In genomic region chr10:1094112-1095057, GRCh38 we compare ENCODE assay signal across 12 cellular contexts. TPM values are rescaled to one million over a fixed set of nuclear protein-coding genes. Genes with fewer than 3 reads are reported as not detected.
DNase-seq lines count a peak whose midpoint lies in the region; ATAC-seq, FAIRE-seq and TF ChIP-seq lines count a peak whose summit lies in the region.
"Had no signal": no experiment of that assay in that cellular context is flagged by ENCODE, and none has a peak within 500 bp of the region (broad histone marks: within the 10 kb centered on the region; RNA-seq: fewer than 3 reads in every experiment).

No MANE protein-coding gene starts in this region.

- POLR2A ChIA-PET in activated CD4-positive, alpha-beta T cell treated with anti-CD3 and anti-CD28 coated beads for 36 hours (lab: Charles Lee): no interaction called here

- H3K27me3 Mint-ChIP-seq in activated CD4-positive, alpha-beta T cell treated with anti-CD3 and anti-CD28 coated beads for 36 hours: no peaks in the 10 kb centered on the region

- H3K36me3 ChIP-seq in bronchial epithelial cell (ENCODE audit: control insufficient read depth, insufficient read depth, low read length): peaks cover 22% of the 10 kb centered on the region
- H3K36me3 ChIP-seq: uterus had no signal

- no peak overlapping the region for H3K4me3 ChIP-seq in bronchial epithelial cell (ENCODE audit: low read depth, low read length)
- H3K4me3 ChIP-seq: uterus had no signal

- peak; percentile 95 for ATAC-seq in activated CD4-positive, alpha-beta T cell treated with anti-CD3 and anti-CD28 coated beads for 36 hours
- peak; percentile 80 for ATAC-seq in HG03342 (IDR thresholded peaks at IDR 0.05; ENCODE audit: unreplicated experiment)
- no peak for ATAC-seq in HG02840 (IDR thresholded peaks at IDR 0.05; ENCODE audit: low FRiP score, unreplicated experiment)

- FAIRE-seq in bronchial epithelial cell (lab: Jason Lieb, UNC): no peak

- H3K9me3 Mint-ChIP-seq in activated CD4-positive, alpha-beta T cell treated with anti-CD3 and anti-CD28 coated beads for 36 hours (ENCODE audit: low read depth): no peaks in the 10 kb centered on the region
- H3K9me3 Mint-ChIP-seq: neural crest cell had no signal

- H3K27me3 ChIP-seq in bronchial epithelial cell (ENCODE audit: control insufficient read depth, insufficient read depth, low read length): no peaks in the 10 kb centered on the region
- H3K27me3 ChIP-seq: uterus had no signal

- peaks cover 4% of the 10 kb centered on the region for H3K4me1 Mint-ChIP-seq in activated CD4-positive, alpha-beta T cell treated with anti-CD3 and anti-CD28 coated beads for 36 hours

- CTCF ChIA-PET in activated CD4-positive, alpha-beta T cell treated with anti-CD3 and anti-CD28 coated beads for 36 hours (lab: Charles Lee): interaction anchor here (0.7 to 1.1 kb wide), 2 partner anchors 16 kb away, joined by 3 read pairs; no protein-coding TSS in a partner anchor

- no peak overlapping the region for H3K27ac Mint-ChIP-seq in activated CD4-positive, alpha-beta T cell treated with anti-CD3 and anti-CD28 coated beads for 36 hours

- intact Hi-C loops in activated CD4-positive, alpha-beta T cell treated with anti-CD3 and anti-CD28 coated beads for 36 hours (cut with DNase I, micrococcal nuclease): loop anchor here (1.0 to 2.0 kb wide), 3 partner anchors 16 to 549 kb away; partner anchors contain the start of gene WDR37 (in 1 of the 2)

- peak; percentile 89 for DNase-seq in activated CD4-positive, alpha-beta T cell treated with anti-CD3 and anti-CD28 coated beads for 36 hours
- DNase-seq in activated CD4-positive, alpha-beta T cell treated with anti-CD3 and anti-CD28 coated beads for 1 hour: no peak
- peak; percentile 11 for DNase-seq in bronchial epithelial cell (ENCODE audit: low read depth)
- peak; percentile 42 for DNase-seq in stimulated activated CD8-positive, alpha-beta memory T cell treated with anti-CD3 and anti-CD28 coated beads, Interleukin-4, amount 100 ng/mL, for 24 hours (ENCODE audit: low read depth)
- DNase-seq in MV-4-11 (lab: John Stamatoyannopoulos, UW): no peak
- DNase-seq in HT-29 (ENCODE audit: low spot score): no peak
- DNase-seq: kidney glomerular epithelial cell, NCI-H510A, uterus had no signal

- TF ChIP-seq CTCF in bronchial epithelial cell (IDR thresholded peaks at IDR 0.05; ENCODE audit: insufficient read depth, low read length, severe bottlenecking): no peak

- H3K36me3 Mint-ChIP-seq in activated CD4-positive, alpha-beta T cell treated with anti-CD3 and anti-CD28 coated beads for 36 hours (ENCODE audit: low read depth): peaks cover 31% of the 10 kb centered on the region

- H3K4me3 Mint-ChIP-seq in activated CD4-positive, alpha-beta T cell treated with anti-CD3 and anti-CD28 coated beads for 36 hours: no peak overlapping the region
- H3K4me3 Mint-ChIP-seq: neural crest cell had no signal

RNA-seq across cellular contexts. Expression of gene WDR37, which starts 38.2 kb away (rescaled TPM):
- 10 to 100 TPM; 16.3 to 16.8 TPM for total RNA-seq in activated CD4-positive, alpha-beta T cell treated with anti-CD3 and anti-CD28 coated beads for 36 hours
- total RNA-seq in bronchial epithelial cell: 11.1 and 11.3 TPM in 2 replicates
- 7.2 and 7.7 TPM in 2 replicates for total RNA-seq in HT-29 (2014; rRNA removed; shearing (Covaris generic))

RNA-seq across cellular contexts. Expression of gene IDI1, which starts 45.5 kb away (rescaled TPM):
- total RNA-seq in activated CD4-positive, alpha-beta T cell treated with anti-CD3 and anti-CD28 coated beads for 36 hours: 10 to 100 TPM; 40.4 to 66.0 TPM
- 54.5 and 55.8 TPM in 2 replicates for total RNA-seq in bronchial epithelial cell
- 66.9 and 70.7 TPM in 2 replicates for total RNA-seq in HT-29 (2014; rRNA removed; shearing (Covaris generic))

Comparison
In these comparisons a context has a peak if more than half of its experiments do, and no peak if none do; other contexts are left out.
1. DNase-seq: peak in activated CD4-positive, alpha-beta T cell treated with anti-CD3 and anti-CD28 coated beads for 36 hours (single experiment), bronchial epithelial cell (single experiment) and stimulated activated CD8-positive, alpha-beta memory T cell treated with anti-CD3 and anti-CD28 coated beads, Interleukin-4, amount 100 ng/mL, for 24 hours (single experiment); none in activated CD4-positive, alpha-beta T cell treated with anti-CD3 and anti-CD28 coated beads for 1 hour (single experiment), MV-4-11 (single experiment) and HT-29 (single experiment).